12 cellular contexts compared by ENCODE assay signal in genomic region chr12:11785722-11786121, GRCh38.
DNase-seq lines count a peak whose midpoint lies in the region; ATAC-seq, FAIRE-seq and TF ChIP-seq lines count a peak whose summit lies in the region.
"Had no signal": no experiment of that assay in that cellular context is flagged by ENCODE, and none has a peak within 500 bp of the region (broad histone marks: within the 10 kb centered on the region; RNA-seq: fewer than 3 reads in every experiment).

No MANE protein-coding gene starts in this region.

- no peaks in the 10 kb centered on the region for H3K9me3 ChIP-seq in aorta (ENCODE audit: control insufficient read depth, low read length)
- H3K9me3 ChIP-seq in CD8-positive, alpha-beta T cell (ENCODE audit: low read length) = no peaks in the 10 kb centered on the region
- H3K9me3 ChIP-seq: HAP-1 had no signal

- no peak for TF ChIP-seq CTCF in bronchial epithelial cell (IDR thresholded peaks at IDR 0.05; ENCODE audit: insufficient read depth, low read length, severe bottlenecking)
- no peak for TF ChIP-seq CTCF in CD8-positive, alpha-beta T cell (IDR thresholded peaks at IDR 0.05)

- 38 to 42% methylated on average over 5 of the region's 5 CpGs for WGBS in aorta, 2 donors

- POLR2A ChIA-PET in CD8-positive, alpha-beta T cell (lab: Charles Lee) = no interaction called here

- H3K36me3 ChIP-seq in bronchial epithelial cell (ENCODE audit: control insufficient read depth, insufficient read depth, low read length) (no peaks in the 10 kb centered on the region), aorta (ENCODE audit: control insufficient read depth in 1 of 2, insufficient read depth in 2 of 2, low read length in 1 of 2) (no peaks in the 10 kb centered on the region)
- H3K36me3 ChIP-seq in CD8-positive, alpha-beta T cell (ENCODE audit: insufficient read depth, low read length) = no peaks in the 10 kb centered on the region
- H3K36me3 ChIP-seq: HAP-1 had no signal

- CTCF ChIA-PET in CD8-positive, alpha-beta T cell (lab: Charles Lee) = interaction anchor here (1.0 to 1.8 kb wide), 2 partner anchors 248 to 542 kb away, joined by 3 to 5 read pairs; no protein-coding TSS in a partner anchor

- H3K4me1 ChIP-seq in aorta (ENCODE audit: control insufficient read depth in 1 of 2, insufficient read depth in 2 of 2, low read length in 2 of 2) = peaks cover 3 to 6% of the 10 kb centered on the region in 2 donors
- H3K4me1 ChIP-seq in CD8-positive, alpha-beta T cell (ENCODE audit: insufficient read depth, low read length) = no peaks in the 10 kb centered on the region

- intact Hi-C loops in Right ventricle myocardium inferior (cut with DNase I) = no loop called here
- intact Hi-C loops in cardiac septum (cut with DNase I) = no loop called here
- intact Hi-C loops in aorta (cut with DNase I) = loop anchor here in 1 of 2 donors (5.0 kb wide), 1 partner anchor 52 kb away; no protein-coding TSS in a partner anchor
- intact Hi-C loops in CD8-positive, alpha-beta T cell (cut with DNase I, micrococcal nuclease) = no loop called here

- no peak overlapping the region for H3K27ac Mint-ChIP-seq in CD8-positive, alpha-beta T cell

- FAIRE-seq in bronchial epithelial cell (lab: Jason Lieb, UNC) = peak; percentile 84
- FAIRE-seq: K562 had no signal

- H3K4me1 Mint-ChIP-seq in CD8-positive, alpha-beta T cell (ENCODE audit: low read depth) = peaks cover 12% of the 10 kb centered on the region

- H3K36me3 Mint-ChIP-seq in CD8-positive, alpha-beta T cell = peaks cover 2% of the 10 kb centered on the region

- DNase-seq in Right ventricle myocardium inferior (ENCODE audit: missing footprints) (no peak), cardiac septum (ENCODE audit: low spot score) (no peak), bronchial epithelial cell (ENCODE audit: low read depth) (peak; percentile 93), inferior parietal cortex (ENCODE audit: extremely low spot score) (peak; percentile 61), aorta (no peak), SW 1271 (lab: John Stamatoyannopoulos, UW) (no peak), DMS79 treated with DMSO at 0.1 percent for 48 hours (lab: John Stamatoyannopoulos, UW) (no peak)
- no peak for DNase-seq in CD8-positive, alpha-beta T cell
- DNase-seq: amygdala, trophoblast cell had no signal

- H3K27me3 ChIP-seq in bronchial epithelial cell (ENCODE audit: control insufficient read depth, insufficient read depth, low read length) = no peaks in the 10 kb centered on the region
- no peaks in the 10 kb centered on the region for H3K27me3 ChIP-seq in aorta (ENCODE audit: control insufficient read depth in 1 of 2, insufficient read depth in 2 of 2, low read length in 1 of 2)
- no peaks in the 10 kb centered on the region for H3K27me3 ChIP-seq in CD8-positive, alpha-beta T cell (ENCODE audit: insufficient read depth, low read length)

- no peak overlapping the region for H3K4me3 Mint-ChIP-seq in CD8-positive, alpha-beta T cell

- ATAC-seq in Right ventricle myocardium inferior (peak; percentile 81), aorta (ENCODE audit: low FRiP score) (peak; percentile 50)
- ATAC-seq in CD8-positive, alpha-beta T cell = no peak
- ATAC-seq: K562 had no signal

- peak overlapping the region in 1 of 2 donors; percentile 7 for H3K27ac ChIP-seq in aorta (ENCODE audit: low read depth in 1 of 2, low read length in 2 of 2)
- no peak overlapping the region for H3K27ac ChIP-seq in CD8-positive, alpha-beta T cell (ENCODE audit: low read depth, low read length)

- H3K4me3 ChIP-seq in bronchial epithelial cell (ENCODE audit: low read depth, low read length) = no peak overlapping the region
- no peak overlapping the region for H3K4me3 ChIP-seq in aorta (ENCODE audit: low read length in 2 of 2)
- no peak overlapping the region for H3K4me3 ChIP-seq in CD8-positive, alpha-beta T cell (ENCODE audit: low read depth, low read length)
- H3K4me3 ChIP-seq: HAP-1, K562 had no signal

- no peaks in the 10 kb centered on the region for H3K9me3 Mint-ChIP-seq in CD8-positive, alpha-beta T cell

- H3K27me3 Mint-ChIP-seq in CD8-positive, alpha-beta T cell (ENCODE audit: low read depth) = no peaks in the 10 kb centered on the region

Comparison
In these comparisons a context has a peak if more than half of its experiments do, and no peak if none do; other contexts are left out.
1. DNase-seq: peak in bronchial epithelial cell (single experiment) and inferior parietal cortex (single experiment); none in Right ventricle myocardium inferior (single experiment), cardiac septum (single experiment), aorta (0 of 2), CD8-positive, alpha-beta T cell (0 of 7), SW 1271 (0 of 2) and DMS79 treated with DMSO at 0.1 percent for 48 hours (single experiment).